ENCODE assay signal across 14 cellular contexts in genomic region chr11:84607975-84608787, GRCh38.
"Had no signal": no experiment of that assay in that cellular context is flagged by ENCODE, and none has a peak within 500 bp of the region (broad histone marks: within the 10 kb centered on the region; RNA-seq: fewer than 3 reads in every experiment).

No MANE protein-coding gene starts in this region.

- H3K27ac Mint-ChIP-seq: activated CD4-positive, alpha-beta memory T cell treated with anti-CD3 and anti-CD28 coated beads, Interleukin-2, amount 10 ng/mL, durations not matched to agents 7 days and 5 days; activated CD4-positive, alpha-beta T cell treated with anti-CD3 and anti-CD28 coated beads for 36 hours; activated naive CD8-positive, alpha-beta T cell treated with anti-CD3 and anti-CD28 coated beads, Interleukin-2, amount 10 ng/mL, durations not matched to agents 7 days and 5 days; activated T-cell treated with anti-CD3 and anti-CD28 coated beads, Interleukin-2, amount 50 U/mL, for 72 hours; mesothelial cell of epicardium; naive B cell had no signal

- H3K36me3 Mint-ChIP-seq: activated naive CD8-positive, alpha-beta T cell treated with anti-CD3 and anti-CD28 coated beads, Interleukin-2, amount 10 ng/mL, durations not matched to agents 7 days and 5 days; mesothelial cell of epicardium; naive B cell had no signal

- H3K4me3 ChIP-seq: colonic mucosa, thyroid gland had no signal

- H3K9me3 Mint-ChIP-seq: activated CD4-positive, alpha-beta memory T cell treated with anti-CD3 and anti-CD28 coated beads, Interleukin-2, amount 10 ng/mL, durations not matched to agents 7 days and 5 days; activated naive CD8-positive, alpha-beta T cell treated with anti-CD3 and anti-CD28 coated beads, Interleukin-2, amount 10 ng/mL, durations not matched to agents 7 days and 5 days; mesothelial cell of epicardium had no signal

- H3K27me3 Mint-ChIP-seq: activated CD4-positive, alpha-beta memory T cell treated with anti-CD3 and anti-CD28 coated beads, Interleukin-2, amount 10 ng/mL, durations not matched to agents 7 days and 5 days; activated CD4-positive, alpha-beta T cell treated with anti-CD3 and anti-CD28 coated beads for 36 hours; activated naive CD8-positive, alpha-beta T cell treated with anti-CD3 and anti-CD28 coated beads, Interleukin-2, amount 10 ng/mL, durations not matched to agents 7 days and 5 days had no signal

- H3K27me3 ChIP-seq: colonic mucosa, thyroid gland had no signal

- H3K4me1 ChIP-seq: colonic mucosa, foreskin keratinocyte, thyroid gland had no signal

- H3K9me3 ChIP-seq: colonic mucosa, thyroid gland had no signal

- DNase-seq: activated CD4-positive, alpha-beta memory T cell treated with anti-CD3 and anti-CD28 coated beads, Interleukin-2, amount 10 ng/mL, durations not matched to agents 7 days and 5 days; activated CD4-positive, alpha-beta T cell treated with anti-CD3 and anti-CD28 coated beads for 36 hours; activated CD8-positive, alpha-beta memory T cell treated with anti-CD3 and anti-CD28 coated beads, Interleukin-2, amount 50 U/mL, for 4 hours; activated naive CD8-positive, alpha-beta T cell treated with anti-CD3 and anti-CD28 coated beads, Interleukin-2, amount 10 ng/mL, durations not matched to agents 7 days and 5 days; activated T-cell treated with anti-CD3 and anti-CD28 coated beads, Interleukin-2, amount 50 U/mL, for 72 hours; aorta; colonic mucosa; foreskin keratinocyte; naive B cell; stimulated activated CD4-positive, alpha-beta T cell treated with anti-CD3 and anti-CD28 coated beads, Interleukin-15, amount 100 ng/mL, for 24 hours; T-helper 1 cell; thyroid gland; WERI-Rb-1 had no signal

- H3K4me3 Mint-ChIP-seq: activated CD4-positive, alpha-beta memory T cell treated with anti-CD3 and anti-CD28 coated beads, Interleukin-2, amount 10 ng/mL, durations not matched to agents 7 days and 5 days; activated CD4-positive, alpha-beta T cell treated with anti-CD3 and anti-CD28 coated beads for 36 hours; activated naive CD8-positive, alpha-beta T cell treated with anti-CD3 and anti-CD28 coated beads, Interleukin-2, amount 10 ng/mL, durations not matched to agents 7 days and 5 days; activated T-cell treated with anti-CD3 and anti-CD28 coated beads, Interleukin-2, amount 50 U/mL, for 72 hours; mesothelial cell of epicardium; naive B cell had no signal

- H3K36me3 ChIP-seq: colonic mucosa, thyroid gland, WERI-Rb-1 had no signal

- H3K4me1 Mint-ChIP-seq: activated CD4-positive, alpha-beta memory T cell treated with anti-CD3 and anti-CD28 coated beads, Interleukin-2, amount 10 ng/mL, durations not matched to agents 7 days and 5 days; activated CD4-positive, alpha-beta T cell treated with anti-CD3 and anti-CD28 coated beads for 36 hours; activated naive CD8-positive, alpha-beta T cell treated with anti-CD3 and anti-CD28 coated beads, Interleukin-2, amount 10 ng/mL, durations not matched to agents 7 days and 5 days; mesothelial cell of epicardium; naive B cell had no signal

- H3K27ac ChIP-seq: colonic mucosa, foreskin keratinocyte, thyroid gland, WERI-Rb-1 had no signal

- ATAC-seq: activated CD4-positive, alpha-beta T cell treated with anti-CD3 and anti-CD28 coated beads for 36 hours; activated T-cell treated with anti-CD3 and anti-CD28 coated beads, Interleukin-2, amount 50 U/mL, for 72 hours; foreskin keratinocyte had no signal
